ENCODE assay signal across 10 cellular contexts in genomic region chr14:49975799-49976198, GRCh38.
DNase-seq lines count a peak whose midpoint lies in the region; ATAC-seq and TF ChIP-seq lines count a peak whose summit lies in the region.
"Had no signal": no experiment of that assay in that cellular context is flagged by ENCODE, and none has a peak within 500 bp of the region (broad histone marks: within the 10 kb centered on the region; RNA-seq: fewer than 3 reads in every experiment).

No MANE protein-coding gene starts in this region.

- no peak overlapping the region for H3K4me3 Mint-ChIP-seq in activated T-cell treated with anti-CD3 and anti-CD28 coated beads, Interleukin-2, amount 50 U/mL, for 24 hours
- no peak overlapping the region for H3K4me3 Mint-ChIP-seq in activated T-cell treated with anti-CD3 and anti-CD28 coated beads, Interleukin-2, amount 50 U/mL, for 4 hours
- no peak overlapping the region for H3K4me3 Mint-ChIP-seq in memory B cell

- H3K27ac Mint-ChIP-seq in activated T-cell treated with anti-CD3 and anti-CD28 coated beads, Interleukin-2, amount 50 U/mL, for 24 hours: peak overlapping the region; percentile 74
- H3K27ac Mint-ChIP-seq in memory B cell: peak overlapping the region; percentile 96

- H3K4me3 ChIP-seq in adrenal gland (no peak overlapping the region), tibial artery (no peak overlapping the region), MG63 (no peak overlapping the region)
- H3K4me3 ChIP-seq: cardiac muscle cell had no signal

- ATAC-seq in activated T-cell treated with anti-CD3 and anti-CD28 coated beads, Interleukin-2, amount 50 U/mL, for 4 hours: no peak
- ATAC-seq in memory B cell (ENCODE audit: low read depth): no peak

- no peaks in the 10 kb centered on the region for H3K9me3 ChIP-seq in adrenal gland (replicated peaks in 1 of 3)
- no peaks in the 10 kb centered on the region for H3K9me3 ChIP-seq in tibial artery
- no peaks in the 10 kb centered on the region for H3K9me3 ChIP-seq in MG63

- H3K4me1 ChIP-seq in adrenal gland (replicated peaks in 1 of 2): peaks cover 43% of the 10 kb centered on the region in 2 donors
- H3K4me1 ChIP-seq in tibial artery: peaks cover 4 to 57% (median 43%) of the 10 kb centered on the region in 4 donors

- TF ChIP-seq POLR2A in adrenal gland (IDR thresholded peaks at IDR 0.05): no peak

- TF ChIP-seq CTCF in adrenal gland (IDR thresholded peaks at IDR 0.05) (no peak), tibial artery (IDR thresholded peaks at IDR 0.05) (no peak)

- intact Hi-C loops in adrenal gland (cut with DNase I) (no loop called here), tibial artery (cut with DNase I; ENCODE audit: low total_unique reads) (no loop called here)

- H3K27me3 Mint-ChIP-seq in activated T-cell treated with anti-CD3 and anti-CD28 coated beads, Interleukin-2, amount 50 U/mL, for 24 hours: no peaks in the 10 kb centered on the region
- H3K27me3 Mint-ChIP-seq in activated T-cell treated with anti-CD3 and anti-CD28 coated beads, Interleukin-2, amount 50 U/mL, for 4 hours (ENCODE audit: low read depth): no peaks in the 10 kb centered on the region
- no peaks in the 10 kb centered on the region for H3K27me3 Mint-ChIP-seq in memory B cell

- 63 to 80% (median 70%) methylated on average over 3 of the region's 3 CpGs for WGBS in adrenal gland, 4 donors

- no peak for DNase-seq in activated T-cell treated with anti-CD3 and anti-CD28 coated beads, Interleukin-2, amount 50 U/mL, for 24 hours
- no peak for DNase-seq in activated T-cell treated with anti-CD3 and anti-CD28 coated beads, Interleukin-2, amount 50 U/mL, for 4 hours
- DNase-seq in adrenal gland (peak in 1 of 7 donors; percentile 25), memory B cell (ENCODE audit: low spot score in 2 of 2) (no peak), tibial artery (no peak), MG63 (no peak), KBM-7 (no peak)
- no peak for DNase-seq in activated CD8-positive, alpha-beta memory T cell treated with anti-CD3 and anti-CD28 coated beads for 24 hours

- H3K27me3 ChIP-seq in adrenal gland: no peaks in the 10 kb centered on the region
- H3K27me3 ChIP-seq in tibial artery: no peaks in the 10 kb centered on the region
- no peaks in the 10 kb centered on the region for H3K27me3 ChIP-seq in MG63
- H3K27me3 ChIP-seq: cardiac muscle cell had no signal

- peaks cover 95% of the 10 kb centered on the region for H3K4me1 Mint-ChIP-seq in activated T-cell treated with anti-CD3 and anti-CD28 coated beads, Interleukin-2, amount 50 U/mL, for 24 hours (ENCODE audit: low read depth)
- peaks cover 91% of the 10 kb centered on the region for H3K4me1 Mint-ChIP-seq in activated T-cell treated with anti-CD3 and anti-CD28 coated beads, Interleukin-2, amount 50 U/mL, for 4 hours (ENCODE audit: low read depth)
- H3K4me1 Mint-ChIP-seq in memory B cell: peaks cover 64% of the 10 kb centered on the region

- in situ Hi-C loops in KBM-7 (cut with MboI; ENCODE audit: low pct_unique_long_range_greater_than_20kb, low sequenced_read_pairs): no loop called here

- H3K9me3 Mint-ChIP-seq in activated T-cell treated with anti-CD3 and anti-CD28 coated beads, Interleukin-2, amount 50 U/mL, for 24 hours: no peaks in the 10 kb centered on the region
- H3K9me3 Mint-ChIP-seq in activated T-cell treated with anti-CD3 and anti-CD28 coated beads, Interleukin-2, amount 50 U/mL, for 4 hours: no peaks in the 10 kb centered on the region
- no peaks in the 10 kb centered on the region for H3K9me3 Mint-ChIP-seq in memory B cell

- H3K36me3 Mint-ChIP-seq in activated T-cell treated with anti-CD3 and anti-CD28 coated beads, Interleukin-2, amount 50 U/mL, for 24 hours (ENCODE audit: low read depth): no peaks in the 10 kb centered on the region
- H3K36me3 Mint-ChIP-seq in activated T-cell treated with anti-CD3 and anti-CD28 coated beads, Interleukin-2, amount 50 U/mL, for 4 hours (ENCODE audit: insufficient read depth): no peaks in the 10 kb centered on the region
- H3K36me3 Mint-ChIP-seq in memory B cell: peaks cover 4% of the 10 kb centered on the region

- no peaks in the 10 kb centered on the region for H3K36me3 ChIP-seq in adrenal gland (replicated peaks in 1 of 2)
- H3K36me3 ChIP-seq in tibial artery: no peaks in the 10 kb centered on the region
- H3K36me3 ChIP-seq in MG63: no peaks in the 10 kb centered on the region
- H3K36me3 ChIP-seq: cardiac muscle cell had no signal

- H3K27ac ChIP-seq in adrenal gland: peak overlapping the region; percentile 72 to 90 (median 83)
- peak overlapping the region; percentile 62 to 71 for H3K27ac ChIP-seq in tibial artery
- H3K27ac ChIP-seq: cardiac muscle cell, parathyroid adenoma had no signal
